In the genomic region with DNA sequence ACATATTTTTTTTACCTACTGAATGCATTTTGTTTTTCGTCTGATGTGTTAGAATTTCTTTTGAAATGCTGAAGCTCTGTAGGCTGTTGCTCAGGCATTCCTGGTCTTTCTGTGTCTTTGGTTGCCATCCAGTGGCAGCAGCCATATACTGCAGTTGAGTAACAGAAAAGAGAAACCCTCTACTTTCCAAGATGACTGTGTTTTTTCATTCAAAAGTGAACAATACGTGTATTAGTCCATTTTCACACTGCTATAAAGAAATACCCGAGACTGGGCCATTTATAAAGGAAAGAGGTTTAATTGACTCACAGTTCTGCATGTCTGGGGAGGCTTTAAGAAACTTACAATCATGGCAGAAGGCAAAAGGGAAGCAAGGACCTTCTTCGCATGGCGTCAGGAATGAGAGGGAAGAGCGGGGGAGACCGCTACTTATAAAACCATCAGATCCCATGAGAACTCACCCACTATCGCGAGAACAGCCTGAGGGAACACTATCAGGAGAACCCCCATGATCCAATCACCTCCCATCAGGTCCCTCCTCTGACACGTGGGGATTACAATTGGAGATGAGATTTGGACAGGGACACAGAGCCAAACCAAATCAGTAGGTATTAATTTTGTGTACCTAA, we compare ENCODE assay signal across 8 cellular contexts. TPM values are rescaled to one million over a fixed set of nuclear protein-coding genes. Genes with fewer than 3 reads are reported as not detected.
DNase-seq lines count a peak whose midpoint lies in the region; ATAC-seq, FAIRE-seq and TF ChIP-seq lines count a peak whose summit lies in the region.

No MANE protein-coding gene starts in this region.

- peaks cover 23% of the 10 kb centered on the region for H3K27me3 Mint-ChIP-seq in T-helper 17 cell

- 0 out of 2 replicates have a peak, but pooled peaks cover 6% of the 10 kb centered on the region for H3F3A ChIP-seq in GM23248 (ENCODE audit: insufficient read depth)

- H3K9ac ChIP-seq in GM23248 (peak overlapping the region; percentile 72), K562 (ENCODE audit: insufficient read depth in 1 of 2, low read depth in 2 of 2, low read length in 2 of 2) (peak overlapping the region in 1 of 2 experiments; percentile 62; a peak in 2 of 4 replicates), skeletal muscle satellite cell (ENCODE audit: low read depth, low read length) (peak overlapping the region; percentile 79)

- peak; percentile 19 for DNase-seq in DMS153 (lab: John Stamatoyannopoulos, UW)
- peak; percentile 88 for DNase-seq in GM23248
- peak; percentile 62 to 97 (median 88) for DNase-seq in NCI-H1417 (lab: John Stamatoyannopoulos, UW)
- peak in 2 of 3 donors; percentile 35 to 47 for DNase-seq in T-helper 17 cell
- peak; percentile 72 to 87 (median 78) for DNase-seq in K562 (ENCODE audit: extremely low read depth in 1 of 4, low spot score in 3 of 4)
- DNase-seq in iPS DF 19.7 (ENCODE audit: low read depth, low spot score) = peak; percentile 50

- 2 to 10% methylated on average over 10 of the region's 10 CpGs for WGBS in GM23248 (ENCODE audit: low coverage in 1 of 2, low lambda C conversion rate in 2 of 2, missing lambda C conversion rate in 2 of 2), 2 experiments
- 11% methylated on average over 10 of the region's 10 CpGs for WGBS in K562 (ENCODE audit: insufficient coverage, low coverage, missing lambda C conversion rate)

- intact Hi-C loops in K562 (cut with micrococcal nuclease) = loop anchor here (1.0 to 10.0 kb wide), 7 partner anchors 63 to 526 kb away; partner anchors contain the start of genes GOLGA8A, KATNBL1, LPCAT4 and NOP10

- H3K4me3 ChIP-seq in GM23248 (peak overlapping the region; percentile 71), K562 (peak overlapping the region; percentile 30), skeletal muscle satellite cell (ENCODE audit: low read length) (peak overlapping the region; percentile 69)

- in situ Hi-C loops in GM23248 (cut with MboI) = loop anchor here (25.0 kb wide), 3 partner anchors 226 to 501 kb away; partner anchors contain the start of genes EMC4 and LPCAT4
- in situ Hi-C loops in K562 (cut with MboI) = loop anchor here (10.0 kb wide), 1 partner anchor 63 kb away; no protein-coding TSS in a partner anchor

- peak; percentile 97 for FAIRE-seq in K562 (lab: Jason Lieb, UNC)

- ATAC-seq in T-helper 17 cell (peak; percentile 61), K562 (peak; percentile 74), GM19452 (IDR thresholded peaks at IDR 0.05; ENCODE audit: unreplicated experiment) (no peak)

- BruUV-seq in K562 (replicated peaks; lab: Mats Ljungman, UMichigan) = TSS peak; percentile 90

- peaks cover 16% of the 10 kb centered on the region for H3K4me1 Mint-ChIP-seq in T-helper 17 cell

- POLR2A ChIA-PET in K562 (lab: Yijun Ruan, JAX) = interaction anchor here (0.6 to 1.1 kb wide), 11 partner anchors 8 to 1744 kb away, joined by 3 to 7 read pairs (median 3); partner anchors contain the start of genes KATNBL1, LPCAT4 and SLC12A6

- TF ChIP-seq EP300 in K562 (IDR thresholded peaks at IDR 0.05; ENCODE audit: low read length) = no peak

- H3K27ac ChIP-seq in GM23248 (peak overlapping the region; percentile 55), K562 (ENCODE audit: extremely low read depth, low read depth, low read length) (peak overlapping the region; percentile 63; the same call in 2 of the 3 replicates)

- H3K9me2 ChIP-seq in GM23248 (ENCODE audit: insufficient read depth) = no peaks in the 10 kb centered on the region

- H3K4me2 ChIP-seq in GM23248 (ENCODE audit: unreplicated experiment) = peak overlapping the region; percentile 91
- H3K4me2 ChIP-seq in K562 (ENCODE audit: insufficient read depth, low read length) = peak overlapping the region; percentile 68
- peak overlapping the region; percentile 81 for H3K4me2 ChIP-seq in skeletal muscle satellite cell (ENCODE audit: low read length)

- H3K36me3 ChIP-seq in GM23248 (ENCODE audit: low read depth) = no peaks in the 10 kb centered on the region
- H3K36me3 ChIP-seq in K562 (ENCODE audit: control insufficient read depth, insufficient read depth, low read length) = no peaks in the 10 kb centered on the region
- no peaks in the 10 kb centered on the region for H3K36me3 ChIP-seq in skeletal muscle satellite cell (ENCODE audit: insufficient read depth, low read length)

- H4K20me1 ChIP-seq in GM23248 (ENCODE audit: insufficient read depth) (no peaks in the 10 kb centered on the region), K562 (replicated peaks; ENCODE audit: control insufficient read depth, insufficient read depth, low read length) (no peaks in the 10 kb centered on the region)

- H2AFZ ChIP-seq in GM23248 = peak overlapping the region; percentile 87
- H2AFZ ChIP-seq in K562 (ENCODE audit: low read depth, low read length) = peak overlapping the region; percentile 95

- CTCF ChIA-PET in K562 (lab: Yijun Ruan, JAX; ENCODE audit: low intra/inter-chr PET ratio) = interaction anchor here (0.6 to 0.9 kb wide), 2 partner anchors 526 to 527 kb away, joined by 3 to 4 read pairs; no protein-coding TSS in a partner anchor

- no peaks in the 10 kb centered on the region for H3K27me3 ChIP-seq in GM23248 (replicated peaks; ENCODE audit: insufficient read depth)
- H3K27me3 ChIP-seq in K562 (ENCODE audit: control insufficient read depth in 2 of 2, insufficient read depth in 2 of 2, low read length in 2 of 2) = no peaks in the 10 kb centered on the region
- no peaks in the 10 kb centered on the region for H3K27me3 ChIP-seq in skeletal muscle satellite cell (ENCODE audit: control insufficient read depth, insufficient read depth, low read length)

- peak overlapping the region; percentile 74 for H3K4me3 Mint-ChIP-seq in T-helper 17 cell

- TF ChIP-seq POLR2A in K562 (conservative IDR thresholded peaks at IDR 0.05) = peak; percentile 84

- no peaks in the 10 kb centered on the region for H3K79me2 ChIP-seq in GM23248 (ENCODE audit: insufficient read depth)
- H3K79me2 ChIP-seq in K562 (ENCODE audit: control insufficient read depth, insufficient read depth, low read length) = no peaks in the 10 kb centered on the region; the same call in 1 of the 3 replicates

- TF ChIP-seq CTCF in K562 (IDR thresholded peaks at IDR 0.05 in 2 of 3, conservative IDR thresholded peaks at IDR 0.05 in 1 of 3; ENCODE audit: insufficient read depth in 2 of 3, low read depth in 1 of 3, low read length in 3 of 3) = peak; percentile 80 to 93 (median 82)

- H3K9me3 ChIP-seq in GM23248 (ENCODE audit: low read depth) (no peaks in the 10 kb centered on the region), T-helper 17 cell (ENCODE audit: control insufficient read depth, low read length, poor library complexity, severe bottlenecking) (no peaks in the 10 kb centered on the region), K562 (replicated peaks; ENCODE audit: control insufficient read depth, insufficient read depth, low read depth, low read length) (no peaks in the 10 kb centered on the region), skeletal muscle satellite cell (replicated peaks; ENCODE audit: low read length) (no peaks in the 10 kb centered on the region)

- peaks cover 3% of the 10 kb centered on the region for H3K36me3 Mint-ChIP-seq in T-helper 17 cell (ENCODE audit: low read depth)

- H3K27ac Mint-ChIP-seq in T-helper 17 cell = peak overlapping the region; percentile 76

- H3K4me1 ChIP-seq in GM23248 (ENCODE audit: insufficient read depth) (0 out of 2 replicates have a peak, but pooled peaks cover 3% of the 10 kb centered on the region), K562 (replicated peaks in 1 of 2; ENCODE audit: control insufficient read depth in 2 of 2, insufficient read depth in 2 of 2, low read length in 2 of 2) (peaks cover 0 to 14% of the 10 kb centered on the region in 2 experiments; a peak in 3 of 5 replicates), skeletal muscle satellite cell (ENCODE audit: control insufficient read depth, insufficient read depth, low read length) (no peaks in the 10 kb centered on the region)

- peak; percentile 92 to 94 for TF ChIP-seq RAD21 in K562 (CRISPR knock-in tag; conservative IDR thresholded peaks at IDR 0.05 in 1 of 2, IDR thresholded peaks at IDR 0.05 in 1 of 2)

- H3K9me1 ChIP-seq in K562 (ENCODE audit: control insufficient read depth, insufficient read depth, low read length) = no peaks in the 10 kb centered on the region

TF ChIP-seq in K562, 482 proteins besides CTCF, POLR2A, EP300 and RAD21 (continues in another document):
- peak; percentile 16; the same call in 1 of the 2 replicates for TF ChIP-seq RAD51 (IDR thresholded peaks at IDR 0.05; ENCODE audit: borderline replicate concordance, low read depth)
- TF ChIP-seq NCOA2 (IDR thresholded peaks at IDR 0.05; ENCODE audit: partially characterized antibody in 2 of 2) = no peak
- TF ChIP-seq, protein P1, sequence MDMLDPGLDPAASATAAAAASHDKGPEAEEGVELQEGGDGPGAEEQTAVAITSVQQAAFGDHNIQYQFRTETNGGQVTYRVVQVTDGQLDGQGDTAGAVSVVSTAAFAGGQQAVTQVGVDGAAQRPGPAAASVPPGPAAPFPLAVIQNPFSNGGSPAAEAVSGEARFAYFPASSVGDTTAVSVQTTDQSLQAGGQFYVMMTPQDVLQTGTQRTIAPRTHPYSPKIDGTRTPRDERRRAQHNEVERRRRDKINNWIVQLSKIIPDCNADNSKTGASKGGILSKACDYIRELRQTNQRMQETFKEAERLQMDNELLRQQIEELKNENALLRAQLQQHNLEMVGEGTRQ (CRISPR knock-in tag; IDR thresholded peaks at IDR 0.05) = no peak

RNA-seq across cellular contexts. Expression of gene GOLGA8B, which starts 4.7 kb away (rescaled TPM):
- 13.5 and 29.2 TPM in 2 replicates for total RNA-seq in GM23248 (2014; rRNA removed; shearing (Covaris generic))
- polyA plus RNA-seq in GM23248 (2016; fragmentation: Nextera tagmentation; extraction: Ambion mirVana) (17.5 and 19.8 TPM in 2 replicates), K562 (2011; rRNA removed) (120 and 133 TPM in 2 replicates), K562 (2014; fragmentation: Illumina TruSeq; extraction: Trizol) (63.1 and 84.4 TPM in 2 replicates), K562 (2014; fragmentation: Nextera tagmentation; extraction: Ambion mirVana) (10 to 100 TPM in 1 of 2 experiments, 1 to 10 TPM in 1; 7.9 to 10.2 TPM), K562 (2014; rRNA removed) (166 and 236 TPM in 2 replicates)
- total RNA-seq in T-helper 17 cell (100 to 1,000 TPM; 428 to 475 TPM), K562 (2014; rRNA removed) (42.7 and 54.1 TPM in 2 replicates), K562 (2014; rRNA removed; fragmentation: Illumina TruSeq; extraction: Trizol) (45.5 and 53.2 TPM in 2 replicates), K562 (2015; rRNA removed; fragmentation: Illumina TruSeq; extraction: Trizol) (33.8 TPM in 2 replicates), K562 (2021) (65.3 and 79.5 TPM in 2 replicates)
- 390 and 496 TPM in 2 replicates for total RNA-seq in K562 (2011; cell fraction: chromatin; rRNA removed; ENCODE audit: low replicate concordance)
- total RNA-seq in K562 (2011; cell fraction: nucleolus; rRNA removed) = 104 and 126 TPM in 2 replicates
- 172 and 193 TPM in 2 replicates for total RNA-seq in K562 (2011; cell fraction: nucleoplasm; rRNA removed)
- 20.2 and 43.3 TPM in 2 replicates for polyA plus RNA-seq in K562 (2011; cell fraction: cytosol; rRNA removed)
- polyA plus RNA-seq in K562 (2011; cell fraction: nucleus; rRNA removed) = 403 and 445 TPM in 2 replicates
- polyA plus RNA-seq in K562 (2012) = 46.7 and 119 TPM in 2 replicates
- 15.1 and 27.9 TPM in 2 replicates for polyA minus RNA-seq in K562 (2011; rRNA and poly(A)+ RNA removed)
- 7.1 and 13.0 TPM in 2 replicates for polyA minus RNA-seq in K562 (2011; cell fraction: cytosol; rRNA and poly(A)+ RNA removed)
- 54.5 and 77.9 TPM in 2 replicates for polyA minus RNA-seq in K562 (2011; cell fraction: nucleus; rRNA and poly(A)+ RNA removed)
- 9.6 and 12.4 TPM in 2 replicates for total RNA-seq in skeletal muscle satellite cell (2012; rRNA removed)

Comparison
In these comparisons a context has a peak if more than half of its experiments do, and no peak if none do; other contexts are left out.
1. DNase-seq: peak in every context shown above with its lines; median percentile 88 in GM23248; 88 in NCI-H1417; 78 in K562; 50 in iPS DF 19.7; 41 in T-helper 17 cell; 19 in DMS153.